ENCODE assay signal across 8 cellular contexts in genomic region chr2:208820289-208820688, GRCh38.
DNase-seq lines count a peak whose midpoint lies in the region; ATAC-seq and TF ChIP-seq lines count a peak whose summit lies in the region.

No MANE protein-coding gene starts in this region.

- TF ChIP-seq CTCF in fibroblast of mammary gland (conservative IDR thresholded peaks at IDR 0.05; ENCODE audit: control insufficient read depth, insufficient read depth, low read depth, low read length), result peak; percentile 1

- H3K4me3 ChIP-seq in fibroblast of mammary gland (ENCODE audit: control insufficient read depth, low read depth, low read length), result no peak overlapping the region

- peak; percentile 80 for ATAC-seq in GM18499 (IDR thresholded peaks at IDR 0.05; ENCODE audit: insufficient read depth, unreplicated experiment)
- ATAC-seq in HG02798 (IDR thresholded peaks at IDR 0.05; ENCODE audit: poor library complexity, unreplicated experiment), result peak; percentile 53

- DNase-seq in NCI-H2227 (lab: John Stamatoyannopoulos, UW; ENCODE audit: unreplicated experiment), result peak; percentile 42
- DNase-seq in fibroblast of mammary gland (ENCODE audit: low read depth), result no peak
- no peak for DNase-seq in central memory CD4-positive, alpha-beta T cell
- DNase-seq in EL, result no peak
- no peak for DNase-seq in NK-92 treated with Interleukin-12 subunit alpha and Interleukin-12 subunit beta, amount 100 ng/mL, for 24 hours (lab: John Stamatoyannopoulos, UW)
- DNase-seq in OCI-M2 (lab: John Stamatoyannopoulos, UW; ENCODE audit: unreplicated experiment), result no peak
